In genomic region chr5:163759000-163759730, GRCh38 we compare ENCODE assay signal across 1 cellular context.
TF ChIP-seq lines count a peak whose summit lies in the region.

No MANE protein-coding gene starts in this region.

TF ChIP-seq in SK-N-SH, 30 proteins besides CTCF, POLR2A, EP300 and RAD21 (continued from another document):
- TF ChIP-seq REST (IDR thresholded peaks at IDR 0.05; ENCODE audit: low read depth, low read length) (no peak), GATA2 (CRISPR knock-in tag; IDR thresholded peaks at IDR 0.05) (no peak), RFX5 (IDR thresholded peaks at IDR 0.05; ENCODE audit: low read length) (no peak), RCOR1 (IDR thresholded peaks at IDR 0.05; ENCODE audit: low read length) (no peak)
